Comparison of ENCODE assay signal across 27 cellular contexts in the genomic region with DNA sequence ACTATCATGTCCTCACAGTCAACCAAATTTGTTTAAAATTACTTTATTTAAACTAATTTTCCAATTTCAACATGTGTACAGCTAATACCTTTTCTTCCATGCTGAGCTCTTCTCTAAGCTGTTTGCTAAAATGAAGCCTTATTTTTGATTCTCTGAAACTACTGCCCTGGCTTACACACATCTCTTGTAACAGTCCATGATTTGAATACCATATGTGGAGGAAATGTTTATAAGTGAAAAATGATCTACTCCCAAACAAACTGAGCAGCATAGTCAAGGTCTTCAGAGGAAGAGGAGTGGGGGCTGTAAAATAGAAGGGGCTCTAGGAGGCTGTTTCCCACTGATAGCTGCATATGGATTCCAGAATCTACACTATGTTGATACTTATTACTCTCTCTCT.
"Had no signal": no experiment of that assay in that cellular context is flagged by ENCODE, and none has a peak within 500 bp of the region (broad histone marks: within the 10 kb centered on the region; RNA-seq: fewer than 3 reads in every experiment).

No MANE protein-coding gene starts in this region.

- H3K4me1 ChIP-seq: suprapubic skin, testis, thyroid gland, transverse colon, upper lobe of right lung, uterus, vagina had no signal

- H3K9me3 ChIP-seq: stomach, suprapubic skin, testis, thoracic aorta, thyroid gland, tibial artery, tibial nerve, transverse colon, upper lobe of left lung, upper lobe of right lung, uterus, vagina had no signal

- H3K36me3 Mint-ChIP-seq: stimulated activated effector memory CD8-positive, alpha-beta T cell treated with anti-CD3 and anti-CD28 coated beads, Interleukin-12 subunit alpha, Interleukin-12 subunit beta, amount 100 ng/mL, for 72 hours; stimulated activated naive B cell treated with anti-CD40 and anti-IgM and Interleukin-4, amounts not matched to agents 10 μg/mL and 1 μg/mL and 100 μg/mL, for 72 hours; type B pancreatic cell had no signal

- ATAC-seq: stimulated activated effector memory CD8-positive, alpha-beta T cell treated with anti-CD3 and anti-CD28 coated beads, Interleukin-12 subunit alpha, Interleukin-12 subunit beta, amount 100 ng/mL, for 72 hours; stimulated activated naive B cell treated with anti-CD40 and anti-IgM and Interleukin-4, amounts not matched to agents 10 μg/mL and 1 μg/mL and 100 μg/mL, for 72 hours; stimulated activated naive CD8-positive, alpha-beta T cell treated with anti-CD3 and anti-CD28 coated beads, Interleukin-15, amount 100 ng/mL, for 72 hours; stimulated activated naive CD8-positive, alpha-beta T cell treated with anti-CD3 and anti-CD28 coated beads, Interleukin-15, Interleukin-2, amounts not matched to agents 100 U/mL and 50 U/mL, for 24 hours; upper lobe of right lung had no signal

- H3K27ac ChIP-seq: stomach, suprapubic skin, testis, thoracic aorta, thyroid gland, tibial artery, tibial nerve, transverse colon, upper lobe of left lung, upper lobe of right lung, uterus, vagina had no signal

- H3K27ac Mint-ChIP-seq: stimulated activated effector memory CD8-positive, alpha-beta T cell treated with anti-CD3 and anti-CD28 coated beads, Interleukin-12 subunit alpha, Interleukin-12 subunit beta, amount 100 ng/mL, for 72 hours; stimulated activated naive B cell treated with anti-CD40 and anti-IgM and Interleukin-4, amounts not matched to agents 10 μg/mL and 1 μg/mL and 100 μg/mL, for 72 hours; stimulated activated naive CD8-positive, alpha-beta T cell treated with anti-CD3 and anti-CD28 coated beads, Interleukin-15, amount 100 ng/mL, for 72 hours; stimulated activated naive CD8-positive, alpha-beta T cell treated with anti-CD3 and anti-CD28 coated beads, Interleukin-15, Interleukin-2, amounts not matched to agents 100 ng/mL and 50 ng/mL, for 24 hours; type B pancreatic cell had no signal

- H3K27me3 ChIP-seq: stomach, suprapubic skin, testis, thyroid gland, tibial artery, tibial nerve, transverse colon, upper lobe of left lung, upper lobe of right lung, uterus, vagina had no signal

- H3K27me3 Mint-ChIP-seq: stimulated activated naive B cell treated with anti-CD40 and anti-IgM and Interleukin-4, amounts not matched to agents 10 μg/mL and 1 μg/mL and 100 μg/mL, for 72 hours; stimulated activated naive CD8-positive, alpha-beta T cell treated with anti-CD3 and anti-CD28 coated beads, Interleukin-15, amount 100 ng/mL, for 72 hours; stimulated activated naive CD8-positive, alpha-beta T cell treated with anti-CD3 and anti-CD28 coated beads, Interleukin-15, Interleukin-2, amounts not matched to agents 100 ng/mL and 50 ng/mL, for 24 hours; type B pancreatic cell had no signal

- DNase-seq: stimulated activated CD4-positive, alpha-beta T cell treated with anti-CD3 and anti-CD28 coated beads, Interleukin-2, amount 100 ng/mL, for 48 hours; stimulated activated CD4-positive, alpha-beta T cell treated with anti-CD3 and anti-CD28 coated beads, Interleukin-4, amount 100 ng/mL, for 1 hour; stimulated activated CD4-positive, alpha-beta T cell treated with anti-CD3 and anti-CD28 coated beads, Interleukin-4, amount 100 ng/mL, for 24 hours; stimulated activated CD4-positive, alpha-beta T cell treated with anti-CD3 and anti-CD28 coated beads, Interleukin-4, amount 100 ng/mL, for 4 hours; stimulated activated CD8-positive, alpha-beta memory T cell treated with anti-CD3 and anti-CD28 coated beads, Interleukin-4, amount 100 ng/mL, for 48 hours; stimulated activated naive B cell treated with anti-CD40 and anti-IgM and Interleukin-4, amounts not matched to agents 10 μg/mL and 1 μg/mL and 100 μg/mL, for 72 hours; stimulated activated naive CD4-positive, alpha-beta T cell; stimulated activated naive CD4-positive, alpha-beta T cell treated with Interleukin-2 at 50 U/mL for 16 hours; stimulated activated naive CD8-positive, alpha-beta T cell treated with anti-CD3 and anti-CD28 coated beads, Interleukin-15, amount 100 ng/mL, for 72 hours; stimulated activated naive CD8-positive, alpha-beta T cell treated with anti-CD3 and anti-CD28 coated beads, Interleukin-15, Interleukin-2, amounts not matched to agents 100 U/mL and 50 U/mL, for 24 hours; stomach; substantia nigra; testis; thyroid gland; tibial artery; transverse colon; trophoblast cell; upper lobe of left lung; upper lobe of right lung; uterus had no signal

- H3K4me3 Mint-ChIP-seq: stimulated activated effector memory CD8-positive, alpha-beta T cell treated with anti-CD3 and anti-CD28 coated beads, Interleukin-12 subunit alpha, Interleukin-12 subunit beta, amount 100 ng/mL, for 72 hours; stimulated activated naive B cell treated with anti-CD40 and anti-IgM and Interleukin-4, amounts not matched to agents 10 μg/mL and 1 μg/mL and 100 μg/mL, for 72 hours; stimulated activated naive CD8-positive, alpha-beta T cell treated with anti-CD3 and anti-CD28 coated beads, Interleukin-15, amount 100 ng/mL, for 72 hours; stimulated activated naive CD8-positive, alpha-beta T cell treated with anti-CD3 and anti-CD28 coated beads, Interleukin-15, Interleukin-2, amounts not matched to agents 100 ng/mL and 50 ng/mL, for 24 hours; type B pancreatic cell had no signal

- H3K36me3 ChIP-seq: stomach, suprapubic skin, thoracic aorta, thyroid gland, tibial artery, tibial nerve, transverse colon, upper lobe of left lung, upper lobe of right lung, uterus, vagina had no signal

- H3K4me3 ChIP-seq: stomach, suprapubic skin, testis, thoracic aorta, thyroid gland, tibial artery, tibial nerve, transverse colon, upper lobe of left lung, upper lobe of right lung, uterus, vagina had no signal

- H3K9me3 Mint-ChIP-seq: stimulated activated naive CD8-positive, alpha-beta T cell treated with anti-CD3 and anti-CD28 coated beads, Interleukin-15, amount 100 ng/mL, for 72 hours had no signal

- H3K4me1 Mint-ChIP-seq: stimulated activated effector memory CD8-positive, alpha-beta T cell treated with anti-CD3 and anti-CD28 coated beads, Interleukin-12 subunit alpha, Interleukin-12 subunit beta, amount 100 ng/mL, for 72 hours; stimulated activated naive B cell treated with anti-CD40 and anti-IgM and Interleukin-4, amounts not matched to agents 10 μg/mL and 1 μg/mL and 100 μg/mL, for 72 hours; stimulated activated naive CD8-positive, alpha-beta T cell treated with anti-CD3 and anti-CD28 coated beads, Interleukin-15, amount 100 ng/mL, for 72 hours had no signal
